ENCODE assay signal across 10 cellular contexts in genomic region chr1:12380316-12381249, GRCh38.
DNase-seq lines count a peak whose midpoint lies in the region; ATAC-seq and TF ChIP-seq lines count a peak whose summit lies in the region.
"Had no signal": no experiment of that assay in that cellular context is flagged by ENCODE, and none has a peak within 500 bp of the region (broad histone marks: within the 10 kb centered on the region; RNA-seq: fewer than 3 reads in every experiment).

No MANE protein-coding gene starts in this region.

- WGBS in esophagus, 2 donors, result 63 to 69% methylated on average over 2 of the region's 2 CpGs

- peaks cover 42% of the 10 kb centered on the region for H3K4me1 Mint-ChIP-seq in CD14-positive monocyte
- peaks cover 31% of the 10 kb centered on the region for H3K4me1 Mint-ChIP-seq in activated naive CD8-positive, alpha-beta T cell treated with anti-CD3 and anti-CD28 coated beads for 36 hours

- H3K9me3 ChIP-seq in esophagus (ENCODE audit: control insufficient read depth in 2 of 2, insufficient read depth in 1 of 2, low read depth in 1 of 2, low read length in 1 of 2), result no peaks in the 10 kb centered on the region

- DNase-seq in CD14-positive monocyte (ENCODE audit: low spot score), result no peak
- DNase-seq in LNCaP clone FGC (ENCODE audit: low read depth), result peak; percentile 59
- DNase-seq in sciatic nerve (ENCODE audit: low spot score), result no peak
- no peak for DNase-seq in activated naive CD8-positive, alpha-beta T cell treated with anti-CD3 and anti-CD28 coated beads for 36 hours
- DNase-seq in HuH-7.5 (ENCODE audit: low spot score), result no peak
- no peak for DNase-seq in DMS114 treated with DMSO at 0.1 percent for 48 hours (lab: John Stamatoyannopoulos, UW; ENCODE audit: unreplicated experiment)
- DNase-seq in hepatic stellate cell (ENCODE audit: low spot score), result no peak
- DNase-seq: activated CD8-positive, alpha-beta memory T cell treated with anti-CD3 and anti-CD28 coated beads, Interleukin-2, amount 50 U/mL, for 4 hours; NCI-H187 treated with DMSO at 0.1 percent for 48 hours had no signal

- peak; percentile 73 for ATAC-seq in sciatic nerve

- intact Hi-C loops in CD14-positive monocyte (cut with micrococcal nuclease) (no loop called here), sciatic nerve (cut with DNase I) (no loop called here)

- peak overlapping the region in 5 of 7 donors; percentile 4 to 87 (median 69) for H3K27ac Mint-ChIP-seq in CD14-positive monocyte
- no peak overlapping the region for H3K27ac Mint-ChIP-seq in activated naive CD8-positive, alpha-beta T cell treated with anti-CD3 and anti-CD28 coated beads for 36 hours

- no peak for TF ChIP-seq CTCF in CD14-positive monocyte (IDR thresholded peaks at IDR 0.05)
- TF ChIP-seq CTCF in LNCaP clone FGC (IDR thresholded peaks at IDR 0.05; ENCODE audit: control insufficient read depth, extremely low read depth, insufficient read depth), result no peak

- peak overlapping the region in 1 of 2 donors; percentile 16 for H3K4me3 Mint-ChIP-seq in CD14-positive monocyte
- no peak overlapping the region for H3K4me3 Mint-ChIP-seq in activated naive CD8-positive, alpha-beta T cell treated with anti-CD3 and anti-CD28 coated beads for 36 hours

- peaks cover 0 to 2% (median 0%) of the 10 kb centered on the region in 3 donors for H3K27me3 Mint-ChIP-seq in CD14-positive monocyte (ENCODE audit: low read depth in 3 of 3)
- H3K27me3 Mint-ChIP-seq in activated naive CD8-positive, alpha-beta T cell treated with anti-CD3 and anti-CD28 coated beads for 36 hours, result no peaks in the 10 kb centered on the region

- peaks cover 0 to 3% (median 0%) of the 10 kb centered on the region in 7 donors for H3K9me3 Mint-ChIP-seq in CD14-positive monocyte
- H3K9me3 Mint-ChIP-seq in activated naive CD8-positive, alpha-beta T cell treated with anti-CD3 and anti-CD28 coated beads for 36 hours, result no peaks in the 10 kb centered on the region

- H3K27ac ChIP-seq in esophagus (ENCODE audit: low read depth in 2 of 2, low read length in 1 of 2), result peak overlapping the region; percentile 50 to 62

- H3K36me3 ChIP-seq in esophagus (ENCODE audit: control insufficient read depth in 2 of 2, insufficient read depth in 2 of 2, low read length in 1 of 2), result peaks cover 5 to 15% of the 10 kb centered on the region in 2 donors

- H3K27me3 ChIP-seq in esophagus (ENCODE audit: control insufficient read depth in 1 of 2, insufficient read depth in 2 of 2, low read length in 2 of 2), result no peaks in the 10 kb centered on the region

- H3K4me3 ChIP-seq in LNCaP clone FGC (ENCODE audit: low read depth, low read length), result peak overlapping the region; percentile 7
- no peak overlapping the region for H3K4me3 ChIP-seq in esophagus (ENCODE audit: low read depth in 1 of 2, low read length in 2 of 2)

- H3K36me3 Mint-ChIP-seq in CD14-positive monocyte, result peaks cover 51 to 59% of the 10 kb centered on the region in 2 donors
- peaks cover 48% of the 10 kb centered on the region for H3K36me3 Mint-ChIP-seq in activated naive CD8-positive, alpha-beta T cell treated with anti-CD3 and anti-CD28 coated beads for 36 hours

- peaks cover 0 to 3% of the 10 kb centered on the region in 2 donors for H3K4me1 ChIP-seq in esophagus (ENCODE audit: control insufficient read depth in 2 of 2, insufficient read depth in 2 of 2, low read length in 1 of 2)
